ENCODE assay signal across 28 cellular contexts in the genomic region with DNA sequence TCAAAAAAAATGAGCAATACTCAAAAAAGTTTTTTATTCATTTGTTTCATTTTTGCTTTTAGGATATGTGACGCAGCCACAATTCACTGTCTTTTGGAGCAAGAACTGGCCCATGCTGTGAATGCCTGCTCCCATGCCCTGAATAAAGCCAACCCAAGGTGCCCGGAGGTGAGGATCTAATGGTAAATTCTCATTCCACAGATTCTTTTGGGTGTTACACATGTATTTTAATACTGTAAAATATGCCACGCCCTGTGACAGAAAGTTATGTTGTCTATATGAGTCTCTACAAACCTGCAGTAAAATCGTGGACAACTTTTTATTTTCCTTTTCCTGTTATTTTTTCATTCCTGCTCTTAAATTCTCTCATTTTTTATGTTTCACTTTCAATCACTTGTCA.
"Had no signal": no experiment of that assay in that cellular context is flagged by ENCODE, and none has a peak within 500 bp of the region (broad histone marks: within the 10 kb centered on the region; RNA-seq: fewer than 3 reads in every experiment).

No MANE protein-coding gene starts in this region.

- H3K27ac ChIP-seq: brain microvascular endothelial cell, SJSA1 had no signal

- H3K4me1 ChIP-seq: SJSA1 had no signal

- DNase-seq: activated CD4-positive, alpha-beta T cell treated with anti-CD3 and anti-CD28 coated beads for 48 hours; activated CD4-positive, alpha-beta T cell treated with anti-CD3 and anti-CD28 coated beads, Interleukin-2, amount 50 U/mL, for 4 hours; activated CD4-positive, CD25-positive, alpha-beta regulatory T cell treated with anti-CD3 and anti-CD28 coated beads, Interleukin-2, amount 50 U/mL, for 72 hours; activated CD8-positive, alpha-beta memory T cell treated with anti-CD3 and anti-CD28 coated beads, Interleukin-2, amount 50 U/mL, for 48 hours; activated CD8-positive, alpha-beta T cell treated with anti-CD3 and anti-CD28 coated beads, Interleukin-2, amount 10 ng/mL, durations not matched to agents 7 days and 5 days; activated effector memory CD4-positive, alpha-beta T cell treated with Interleukin-2 at 50 U/mL for 16 hours; activated naive CD4-positive, alpha-beta T cell; activated naive CD8-positive, alpha-beta T cell treated with anti-CD3 and anti-CD28 coated beads, Interleukin-2, amount 50 U/mL, for 24 hours; activated T-cell treated with anti-CD3 and anti-CD28 coated beads, Interleukin-2, amount 50 U/mL, for 1 hour; brain microvascular endothelial cell; cerebellar nuclear complex; NCI-H1048; NCI-H146; NCI-H187 treated with DMSO at 0.1 percent for 48 hours; NCI-H2171; NCI-H2227 treated with DMSO at 0.1 percent for 48 hours; NCI-H446 treated with DMSO at 0.1 percent for 48 hours; NCI-H526; NCI-H82; RPMI8226; SHP77; SW 1271; T-helper 9 cell had no signal

- H3K9me3 ChIP-seq: SJSA1 had no signal

- ATAC-seq: activated CD8-positive, alpha-beta T cell treated with anti-CD3 and anti-CD28 coated beads, Interleukin-2, amount 10 ng/mL, durations not matched to agents 7 days and 5 days; activated naive CD4-positive, alpha-beta T cell treated with anti-CD3 and anti-CD28 coated beads, Interleukin-2, amount 50 U/mL, for 72 hours; activated naive CD8-positive, alpha-beta T cell treated with anti-CD3 and anti-CD28 coated beads, Interleukin-2, amount 50 U/mL, for 24 hours; Panc1; SK-N-SH treated with all-trans-retinoic acid at 6 μM for 48 hours; WTC11 had no signal

- H3K4me3 ChIP-seq: SJSA1 had no signal

- H3K27me3 ChIP-seq: brain microvascular endothelial cell, SJSA1 had no signal
